In genomic region chr2:1660656-1661650, GRCh38 we compare ENCODE assay signal across 16 cellular contexts.
"Had no signal": no experiment of that assay in that cellular context is flagged by ENCODE, and none has a peak within 500 bp of the region (broad histone marks: within the 10 kb centered on the region; RNA-seq: fewer than 3 reads in every experiment).

No MANE protein-coding gene starts in this region.

- H3K4me3 Mint-ChIP-seq: mesothelial cell of epicardium, T-cell had no signal

- H3K9me3 Mint-ChIP-seq: activated T-helper 2 cell treated with anti-CD3 and anti-CD28 coated beads, Interferon-gamma antibody, Interleukin-2, Interleukin-4, amounts not matched to agents 10 μg/mL and 5 μg/mL and 100 μg/mL, durations not matched to agents 14 hours and 24 hours and 36 hours; mesothelial cell of epicardium; T-cell had no signal

- H3K9me3 ChIP-seq: esophagus muscularis mucosa, lower lobe of right lung, neutrophil, SK-N-SH, upper lobe of left lung had no signal

- H3K4me1 Mint-ChIP-seq: T-cell had no signal

- H3K27me3 ChIP-seq: cardiac muscle cell, esophagus muscularis mucosa, neutrophil, upper lobe of left lung had no signal

- H3K4me3 ChIP-seq: cardiac muscle cell, esophagus muscularis mucosa, lower lobe of right lung, smooth muscle cell, upper lobe of left lung had no signal

- H3K27ac ChIP-seq: cardiac muscle cell, esophagus muscularis mucosa, lower lobe of right lung, neutrophil, upper lobe of left lung had no signal

- H3K27ac Mint-ChIP-seq: activated T-helper 2 cell treated with anti-CD3 and anti-CD28 coated beads, Interferon-gamma antibody, Interleukin-2, Interleukin-4, amounts not matched to agents 10 μg/mL and 5 μg/mL and 100 μg/mL, durations not matched to agents 14 hours and 24 hours and 36 hours; mesothelial cell of epicardium; T-cell had no signal

- H3K36me3 ChIP-seq: neutrophil had no signal

- DNase-seq: activated naive CD4-positive, alpha-beta T cell treated with anti-CD3 and anti-CD28 coated beads, Interleukin-2, amount 50 U/mL, for 16 hours; hypothalamus; SK-N-SH; stimulated activated naive CD8-positive, alpha-beta T cell treated with anti-CD3 and anti-CD28 coated beads, Interleukin-15, Interleukin-2, amounts not matched to agents 100 U/mL and 50 U/mL, for 24 hours; T-cell; T-helper 9 cell had no signal

- H3K4me1 ChIP-seq: esophagus muscularis mucosa, lower lobe of right lung, upper lobe of left lung had no signal

- ATAC-seq: activated CD4-positive, CD25-positive, alpha-beta regulatory T cell treated with anti-CD3 and anti-CD28 coated beads, Interleukin-2, amount 50 U/mL, for 24 hours; lower lobe of right lung; right cardiac atrium; stimulated activated naive CD8-positive, alpha-beta T cell treated with anti-CD3 and anti-CD28 coated beads, Interleukin-15, Interleukin-2, amounts not matched to agents 100 U/mL and 50 U/mL, for 24 hours; T-cell had no signal

- H3K36me3 Mint-ChIP-seq: T-cell had no signal
